ENCODE assay signal across 9 cellular contexts in genomic region chr1:89721351-89721750, GRCh38.
A peak's percentile ranks its signal among the peaks of the same experiment; 100 is the strongest.
DNase-seq lines count a peak whose midpoint lies in the region; ATAC-seq lines count a peak whose summit lies in the region.
"Had no signal": no experiment of that assay in that cellular context is flagged by ENCODE, and none has a peak within 500 bp of the region (broad histone marks: within the 10 kb centered on the region; RNA-seq: fewer than 3 reads in every experiment).

No MANE protein-coding gene starts in this region.

- H3K36me3 Mint-ChIP-seq in activated T-helper 1 cell treated with anti-CD3 and anti-CD28 coated beads, Interleukin-12 subunit alpha, Interleukin-12 subunit beta, Interleukin-2, Interleukin-4 antibody, amounts not matched to agents 30 ng/mL and 10 ng/mL and 1 ng/mL, durations not matched to agents 14 hours and 24 hours and 36 hours (ENCODE audit: low read depth): peaks cover 44% of the 10 kb centered on the region
- H3K36me3 Mint-ChIP-seq: brain had no signal

- DNase-seq in ELR (ENCODE audit: low read depth) (peak; percentile 80), KBM-7 (peak; percentile 51), lung microvascular endothelial cell (ENCODE audit: low read depth in 2 of 2) (peak; percentile 87 to 91), NCI-H2081 treated with DMSO at 0.1 percent for 48 hours (lab: John Stamatoyannopoulos, UW) (no peak), midbrain (lab: John Stamatoyannopoulos, UW) (no peak), superior temporal gyrus (ENCODE audit: extremely low spot score) (no peak)
- DNase-seq in activated T-helper 1 cell treated with anti-CD3 and anti-CD28 coated beads, Interleukin-12 subunit alpha, Interleukin-12 subunit beta, Interleukin-2, Interleukin-4 antibody, amounts not matched to agents 30 ng/mL and 10 ng/mL and 1 ng/mL, durations not matched to agents 14 hours and 24 hours and 36 hours (ENCODE audit: low spot score): peak; percentile 30

- H3K27me3 Mint-ChIP-seq in activated T-helper 1 cell treated with anti-CD3 and anti-CD28 coated beads, Interleukin-12 subunit alpha, Interleukin-12 subunit beta, Interleukin-2, Interleukin-4 antibody, amounts not matched to agents 30 ng/mL and 10 ng/mL and 1 ng/mL, durations not matched to agents 14 hours and 24 hours and 36 hours (ENCODE audit: insufficient read depth): no peaks in the 10 kb centered on the region
- H3K27me3 Mint-ChIP-seq: brain had no signal

- intact Hi-C loops in activated T-helper 1 cell treated with anti-CD3 and anti-CD28 coated beads, Interleukin-12 subunit alpha, Interleukin-12 subunit beta, Interleukin-2, Interleukin-4 antibody, amounts not matched to agents 30 ng/mL and 10 ng/mL and 1 ng/mL, durations not matched to agents 14 hours and 24 hours and 36 hours (cut with micrococcal nuclease): loop anchor here (1.0 to 5.0 kb wide), 4 partner anchors 10 to 854 kb away; partner anchors contain the start of gene LRRC8B

- H3K27ac Mint-ChIP-seq in activated T-helper 1 cell treated with anti-CD3 and anti-CD28 coated beads, Interleukin-12 subunit alpha, Interleukin-12 subunit beta, Interleukin-2, Interleukin-4 antibody, amounts not matched to agents 30 ng/mL and 10 ng/mL and 1 ng/mL, durations not matched to agents 14 hours and 24 hours and 36 hours: peak overlapping the region; percentile 100
- H3K27ac Mint-ChIP-seq: brain had no signal

- peaks cover 4% of the 10 kb centered on the region for H3K9me3 Mint-ChIP-seq in activated T-helper 1 cell treated with anti-CD3 and anti-CD28 coated beads, Interleukin-12 subunit alpha, Interleukin-12 subunit beta, Interleukin-2, Interleukin-4 antibody, amounts not matched to agents 30 ng/mL and 10 ng/mL and 1 ng/mL, durations not matched to agents 14 hours and 24 hours and 36 hours

- in situ Hi-C loops in KBM-7 (cut with MboI; ENCODE audit: low pct_unique_long_range_greater_than_20kb, low sequenced_read_pairs): no loop called here

- peak overlapping the region; percentile 46 for H3K4me3 Mint-ChIP-seq in activated T-helper 1 cell treated with anti-CD3 and anti-CD28 coated beads, Interleukin-12 subunit alpha, Interleukin-12 subunit beta, Interleukin-2, Interleukin-4 antibody, amounts not matched to agents 30 ng/mL and 10 ng/mL and 1 ng/mL, durations not matched to agents 14 hours and 24 hours and 36 hours
- H3K4me3 Mint-ChIP-seq: brain had no signal

- peaks cover 91% of the 10 kb centered on the region for H3K4me1 Mint-ChIP-seq in activated T-helper 1 cell treated with anti-CD3 and anti-CD28 coated beads, Interleukin-12 subunit alpha, Interleukin-12 subunit beta, Interleukin-2, Interleukin-4 antibody, amounts not matched to agents 30 ng/mL and 10 ng/mL and 1 ng/mL, durations not matched to agents 14 hours and 24 hours and 36 hours (ENCODE audit: low read depth)

- ATAC-seq in HG02623 (IDR thresholded peaks at IDR 0.05; ENCODE audit: unreplicated experiment): no peak

Comparison
In these comparisons a context has a peak if more than half of its experiments do, and no peak if none do; other contexts are left out.
1. DNase-seq: peak in ELR (single experiment), KBM-7 (single experiment), activated T-helper 1 cell treated with anti-CD3 and anti-CD28 coated beads, Interleukin-12 subunit alpha, Interleukin-12 subunit beta, Interleukin-2, Interleukin-4 antibody, amounts not matched to agents 30 ng/mL and 10 ng/mL and 1 ng/mL, durations not matched to agents 14 hours and 24 hours and 36 hours (single experiment) and lung microvascular endothelial cell (2 of 2); none in NCI-H2081 treated with DMSO at 0.1 percent for 48 hours (single experiment), midbrain (single experiment) and superior temporal gyrus (single experiment).